In genomic region chr12:124423683-124424515, GRCh38 we compare ENCODE assay signal across 10 cellular contexts.
DNase-seq lines count a peak whose midpoint lies in the region; ATAC-seq and TF ChIP-seq lines count a peak whose summit lies in the region.
"Had no signal": no experiment of that assay in that cellular context is flagged by ENCODE, and none has a peak within 500 bp of the region (broad histone marks: within the 10 kb centered on the region; RNA-seq: fewer than 3 reads in every experiment).

No MANE protein-coding gene starts in this region.

- peaks cover 4 to 77% of the 10 kb centered on the region in 2 donors for H3K4me1 ChIP-seq in right atrium auricular region
- H3K4me1 ChIP-seq in rectal smooth muscle tissue (ENCODE audit: control insufficient read depth, insufficient read depth, low read length): peaks cover 57% of the 10 kb centered on the region

- no peak overlapping the region for H3K9ac ChIP-seq in rectal smooth muscle tissue (ENCODE audit: low read length)

- TF ChIP-seq CTCF in right atrium auricular region (IDR thresholded peaks at IDR 0.05) (no peak), fibroblast of the aortic adventitia (IDR thresholded peaks at IDR 0.05; ENCODE audit: insufficient read depth, low read length) (no peak)

- ATAC-seq in left cardiac atrium (no peak), HG03521 (IDR thresholded peaks at IDR 0.05; ENCODE audit: unreplicated experiment) (no peak)
- no peak for ATAC-seq in activated CD4-positive, CD25-positive, alpha-beta regulatory T cell treated with anti-CD3 and anti-CD28 coated beads, Interleukin-2, amount 50 U/mL, for 24 hours
- ATAC-seq: activated CD8-positive, alpha-beta memory T cell treated with anti-CD3 and anti-CD28 coated beads, Interleukin-2, amount 10 ng/mL, durations not matched to agents 7 days and 5 days had no signal

- intact Hi-C loops in left cardiac atrium (cut with DNase I): loop anchor here (5.0 to 10.0 kb wide), 2 partner anchors 37 to 59 kb away; no protein-coding TSS in a partner anchor

- DNase-seq in right atrium auricular region (ENCODE audit: low spot score) (no peak), left cardiac atrium (no peak), fibroblast of the aortic adventitia (ENCODE audit: low read depth) (no peak), mucosa of gallbladder (ENCODE audit: low spot score) (no peak)
- DNase-seq in activated T-cell treated with anti-CD3 and anti-CD28 coated beads, Interleukin-2, amount 50 U/mL, for 48 hours: no peak
- DNase-seq: activated CD8-positive, alpha-beta memory T cell treated with anti-CD3 and anti-CD28 coated beads, Interleukin-2, amount 10 ng/mL, durations not matched to agents 7 days and 5 days had no signal

- peaks cover 29% of the 10 kb centered on the region for H3K36me3 ChIP-seq in right atrium auricular region
- peaks cover 27% of the 10 kb centered on the region for H3K36me3 ChIP-seq in rectal smooth muscle tissue (ENCODE audit: control insufficient read depth, insufficient read depth, low read length)

- H3K4me3 ChIP-seq in right atrium auricular region (peak overlapping the region in 1 of 2 donors; percentile 12), fibroblast of the aortic adventitia (ENCODE audit: low read depth, low read length) (peak overlapping the region; percentile 37), rectal smooth muscle tissue (ENCODE audit: low read length) (peak overlapping the region; percentile 14)
- H3K4me3 ChIP-seq: SK-N-MC had no signal

- H3K27ac ChIP-seq in right atrium auricular region (peak overlapping the region; percentile 84 to 93), rectal smooth muscle tissue (ENCODE audit: low read depth, low read length) (peak overlapping the region; percentile 99)
- H3K27ac ChIP-seq: SK-N-MC had no signal

- H3K27me3 ChIP-seq in right atrium auricular region (no peaks in the 10 kb centered on the region), rectal smooth muscle tissue (ENCODE audit: control insufficient read depth, insufficient read depth, low read length) (no peaks in the 10 kb centered on the region)

- H3K9me3 ChIP-seq in right atrium auricular region: no peaks in the 10 kb centered on the region
